Comparison of ENCODE assay signal across 8 cellular contexts in genomic region chr7:30445770-30446169, GRCh38. TPM values are rescaled to one million over a fixed set of nuclear protein-coding genes. Genes with fewer than 3 reads are reported as not detected.
A peak's percentile ranks its signal among the peaks of the same experiment; 100 is the strongest.
DNase-seq lines count a peak whose midpoint lies in the region; ATAC-seq, FAIRE-seq and TF ChIP-seq lines count a peak whose summit lies in the region.

No MANE protein-coding gene starts in this region.

- H3K9ac ChIP-seq in HepG2 (ENCODE audit: insufficient read depth, low read depth, low read length) = no peak overlapping the region

- in situ Hi-C loops in HepG2 (cut with HindIII; ENCODE audit: extremely low pct_ligation_motif_present, low pct_unique_long_range_greater_than_20kb) = no loop called here

- ATAC-seq in GM21360 (IDR thresholded peaks at IDR 0.05; ENCODE audit: unreplicated experiment) (peak; percentile 97), HG03571 (IDR thresholded peaks at IDR 0.05; ENCODE audit: unreplicated experiment) (peak; percentile 99), HepG2 (peak; percentile 97)
- peak; percentile 94 for ATAC-seq in activated naive CD8-positive, alpha-beta T cell treated with anti-CD3 and anti-CD28 coated beads, Interleukin-2, amount 50 U/mL, for 24 hours

- H3K27me3 Mint-ChIP-seq in Caco-2 (ENCODE audit: insufficient read depth, unreplicated experiment) = no peaks in the 10 kb centered on the region
- H3K27me3 Mint-ChIP-seq in activated naive CD8-positive, alpha-beta T cell treated with anti-CD3 and anti-CD28 coated beads, Interleukin-2, amount 50 U/mL, for 24 hours = no peaks in the 10 kb centered on the region

- H3K9me3 Mint-ChIP-seq in Caco-2 (ENCODE audit: unreplicated experiment) = no peaks in the 10 kb centered on the region
- H3K9me3 Mint-ChIP-seq in activated naive CD8-positive, alpha-beta T cell treated with anti-CD3 and anti-CD28 coated beads, Interleukin-2, amount 50 U/mL, for 24 hours = no peaks in the 10 kb centered on the region

- no TSS peak for BruUV-seq in Caco-2 (replicated peaks; lab: Mats Ljungman, UMichigan)
- no TSS peak for BruUV-seq in HepG2 (replicated peaks; lab: Mats Ljungman, UMichigan)

- no peak overlapping the region for H3K4me3 ChIP-seq in Caco-2 (ENCODE audit: low read depth, low read length)
- H3K4me3 ChIP-seq in HepG2 (replicated peaks in 1 of 3; ENCODE audit: insufficient read depth in 1 of 3, low read depth in 2 of 3, low read length in 3 of 3) = no peak overlapping the region

- H3K9me3 ChIP-seq in Caco-2 = no peaks in the 10 kb centered on the region
- no peaks in the 10 kb centered on the region for H3K9me3 ChIP-seq in HepG2 (ENCODE audit: low read length)

- H3K4me1 Mint-ChIP-seq in Caco-2 (ENCODE audit: low read depth, unreplicated experiment) = no peaks in the 10 kb centered on the region
- peaks cover 4% of the 10 kb centered on the region for H3K4me1 Mint-ChIP-seq in activated naive CD8-positive, alpha-beta T cell treated with anti-CD3 and anti-CD28 coated beads, Interleukin-2, amount 50 U/mL, for 24 hours

- H3K27ac Mint-ChIP-seq in Caco-2 (ENCODE audit: unreplicated experiment) = no peak overlapping the region
- H3K27ac Mint-ChIP-seq in activated naive CD8-positive, alpha-beta T cell treated with anti-CD3 and anti-CD28 coated beads, Interleukin-2, amount 50 U/mL, for 24 hours = peak overlapping the region; percentile 27

- H3K36me3 ChIP-seq in Caco-2 (ENCODE audit: control insufficient read depth, insufficient read depth, low read length) = no peaks in the 10 kb centered on the region
- H3K36me3 ChIP-seq in HepG2 (replicated peaks in 1 of 2; ENCODE audit: control insufficient read depth in 1 of 2, insufficient read depth in 2 of 2, low read length in 2 of 2) = no peaks in the 10 kb centered on the region

- WGBS in HepG2 (ENCODE audit: low lambda C conversion rate) = 60% methylated on average over 7 of the region's 7 CpGs

- no peaks in the 10 kb centered on the region for H4K20me1 ChIP-seq in HepG2 (ENCODE audit: insufficient read depth, low read length)

- POLR2A ChIA-PET in Caco-2 (lab: Charles Lee) (no interaction called here), HepG2 (lab: Yijun Ruan, JAX) (no interaction called here)

- TF ChIP-seq EP300 in HepG2 (IDR thresholded peaks at IDR 0.05; ENCODE audit: low read depth in 2 of 2, low read length in 2 of 2) = no peak
- TF ChIP-seq EP300 in HepG2 (CRISPR knock-in tag; IDR thresholded peaks at IDR 0.05; ENCODE audit: borderline replicate concordance) = no peak

- CTCF ChIA-PET in Caco-2 (lab: Charles Lee) = no interaction called here
- CTCF ChIA-PET in HepG2 (lab: Yijun Ruan, JAX; ENCODE audit: low intra/inter-chr PET ratio, low total read pairs) = interaction anchor here (1.2 kb wide), 1 partner anchor 218 kb away, joined by 6 read pairs; no protein-coding TSS in a partner anchor

- DNase-seq in Caco-2 (peak; percentile 32 to 47), SKM-1 (lab: John Stamatoyannopoulos, UW; ENCODE audit: unreplicated experiment) (peak; percentile 95), HepG2 (ENCODE audit: low spot score) (peak; percentile 74), superior temporal gyrus (ENCODE audit: extremely low spot score) (no peak)
- peak; percentile 71 for DNase-seq in activated naive CD8-positive, alpha-beta T cell treated with anti-CD3 and anti-CD28 coated beads, Interleukin-2, amount 50 U/mL, for 24 hours
- DNase-seq in stimulated activated CD8-positive, alpha-beta memory T cell treated with anti-CD3 and anti-CD28 coated beads, Interleukin-4, amount 100 ng/mL, for 4 hours (ENCODE audit: low read depth in 2 of 2, low spot score in 1 of 2) = peak; percentile 29 to 67

- H3K36me3 Mint-ChIP-seq in Caco-2 (ENCODE audit: insufficient read depth, unreplicated experiment) = peaks cover 6% of the 10 kb centered on the region
- peaks cover 11% of the 10 kb centered on the region for H3K36me3 Mint-ChIP-seq in activated naive CD8-positive, alpha-beta T cell treated with anti-CD3 and anti-CD28 coated beads, Interleukin-2, amount 50 U/mL, for 24 hours (ENCODE audit: low read depth)

- peak; percentile 12; the same call in 1 of the 2 replicates for TF ChIP-seq RAD21 in HepG2 (CRISPR knock-in tag; IDR thresholded peaks at IDR 0.05)

- no peak for TF ChIP-seq CTCF in Caco-2 (IDR thresholded peaks at IDR 0.05; ENCODE audit: insufficient read depth in 1 of 2, low read depth in 1 of 2, low read length in 1 of 2, severe bottlenecking in 1 of 2, unreplicated experiment in 1 of 2)
- TF ChIP-seq CTCF in HepG2 (CRISPR knock-in tag; IDR thresholded peaks at IDR 0.05) = peak; percentile 59

- H3K4me3 Mint-ChIP-seq in Caco-2 (ENCODE audit: unreplicated experiment) = no peak overlapping the region
- no peak overlapping the region for H3K4me3 Mint-ChIP-seq in activated naive CD8-positive, alpha-beta T cell treated with anti-CD3 and anti-CD28 coated beads, Interleukin-2, amount 50 U/mL, for 24 hours

- H3K79me2 ChIP-seq in HepG2 (ENCODE audit: insufficient read depth, low read length) = no peaks in the 10 kb centered on the region

- H2AFZ ChIP-seq in HepG2 (ENCODE audit: low read length) = no peak overlapping the region

- no peak overlapping the region for H3K4me2 ChIP-seq in HepG2 (ENCODE audit: low read depth, low read length)

- H3K4me1 ChIP-seq in Caco-2 = no peaks in the 10 kb centered on the region
- H3K4me1 ChIP-seq in HepG2 (ENCODE audit: insufficient read depth, low read length) = no peaks in the 10 kb centered on the region

- no peak overlapping the region for H3K27ac ChIP-seq in HepG2 (ENCODE audit: extremely low read length, insufficient read depth, low read length)

- intact Hi-C loops in Caco-2 (cut with micrococcal nuclease; ENCODE audit: unreplicated experiment) = no loop called here
- intact Hi-C loops in HepG2 (cut with micrococcal nuclease; ENCODE audit: unreplicated experiment) = no loop called here

- H3K27me3 ChIP-seq in Caco-2 (replicated peaks; ENCODE audit: control insufficient read depth, insufficient read depth, low read length) = no peaks in the 10 kb centered on the region
- no peaks in the 10 kb centered on the region for H3K27me3 ChIP-seq in HepG2 (ENCODE audit: control insufficient read depth in 1 of 2, insufficient read depth in 2 of 2, low read length in 2 of 2)

- no peak for TF ChIP-seq POLR2A in HepG2 (IDR thresholded peaks at IDR 0.05; ENCODE audit: insufficient read depth in 1 of 2, low read depth in 2 of 2, low read length in 2 of 2)

- peak; percentile 60 for FAIRE-seq in HepG2 (lab: Jason Lieb, UNC)

TF ChIP-seq in HepG2, 621 proteins besides CTCF, POLR2A, EP300 and RAD21 (continues in another document):
- TF ChIP-seq SMC3 (IDR thresholded peaks at IDR 0.05; ENCODE audit: low read length) (peak; percentile 40), ZZZ3 (CRISPR knock-in tag; IDR thresholded peaks at IDR 0.05; ENCODE audit: borderline replicate concordance) (no peak)

RNA-seq across cellular contexts. Expression of gene NOD1, which starts 32.8 kb away (rescaled TPM):
- 5.4 and 7.0 TPM in 2 replicates for total RNA-seq in Caco-2 (2022)
- total RNA-seq in HepG2 (2016; rRNA removed; fragmentation: Illumina TruSeq; extraction: Trizol) = 2.9 TPM in 2 replicates
- 1.6 and 1.8 TPM in 2 replicates for total RNA-seq in HepG2 (2016; cell fraction: cytosol; rRNA removed; fragmentation: Illumina TruSeq; extraction: Trizol; ENCODE audit: low read depth)
- 2.4 and 2.6 TPM in 2 replicates for total RNA-seq in HepG2 (2016; cell fraction: insoluble cytoplasmic fraction; rRNA removed; fragmentation: Illumina TruSeq; extraction: Trizol)
- total RNA-seq in HepG2 (2016; cell fraction: membrane; rRNA removed; fragmentation: Illumina TruSeq; extraction: Trizol) = 1.7 and 3.3 TPM in 2 replicates
- total RNA-seq in HepG2 (2016; cell fraction: nucleus; rRNA removed; fragmentation: Illumina TruSeq; extraction: Trizol) = 4.8 and 4.9 TPM in 2 replicates
- 1.7 and 1.9 TPM in 2 replicates for polyA plus RNA-seq in HepG2 (2011; rRNA removed)
- 1.1 and 1.4 TPM in 2 replicates for polyA plus RNA-seq in HepG2 (2011; cell fraction: cytosol; rRNA removed)
- polyA plus RNA-seq in HepG2 (2011; cell fraction: nucleus; rRNA removed) = 4.1 and 4.3 TPM in 2 replicates
- polyA plus RNA-seq in HepG2 (2012) = 0.91 and 1.1 TPM in 2 replicates
- polyA plus RNA-seq in HepG2 (2016; cell fraction: cytosol; fragmentation: Illumina TruSeq; extraction: Trizol; ENCODE audit: low read depth) = 0.54 and 0.55 TPM in 2 replicates
- polyA plus RNA-seq in HepG2 (2016; cell fraction: insoluble cytoplasmic fraction; fragmentation: Illumina TruSeq; extraction: Trizol; ENCODE audit: low read depth) = 2.1 and 3.1 TPM in 2 replicates
- polyA plus RNA-seq in HepG2 (2016; cell fraction: membrane; fragmentation: Illumina TruSeq; extraction: Trizol; ENCODE audit: low read depth) = 1.2 TPM in 2 replicates
- polyA plus RNA-seq in HepG2 (2016; cell fraction: nucleus; fragmentation: Illumina TruSeq; extraction: Trizol; ENCODE audit: insufficient read depth, low read depth) = 6.7 and 7.0 TPM in 2 replicates
- 4.2 and 9.5 TPM in 2 replicates for polyA minus RNA-seq in HepG2 (2011; rRNA and poly(A)+ RNA removed; ENCODE audit: low replicate concordance)
- 0.97 and 1.1 TPM in 2 replicates for polyA minus RNA-seq in HepG2 (2011; cell fraction: cytosol; rRNA and poly(A)+ RNA removed)
- 4.5 and 5.7 TPM in 2 replicates for polyA minus RNA-seq in HepG2 (2011; cell fraction: nucleus; rRNA and poly(A)+ RNA removed)

RNA-seq across cellular contexts. Expression of gene GGCT, which starts 58.9 kb away (rescaled TPM):
- total RNA-seq in Caco-2 (2022) = 75.2 and 78.7 TPM in 2 replicates
- total RNA-seq in HepG2 (2016; rRNA removed; fragmentation: Illumina TruSeq; extraction: Trizol) = 78.3 and 100 TPM in 2 replicates
- 39.7 and 45.3 TPM in 2 replicates for total RNA-seq in HepG2 (2016; cell fraction: cytosol; rRNA removed; fragmentation: Illumina TruSeq; extraction: Trizol; ENCODE audit: low read depth)
- 82.1 and 105 TPM in 2 replicates for total RNA-seq in HepG2 (2016; cell fraction: insoluble cytoplasmic fraction; rRNA removed; fragmentation: Illumina TruSeq; extraction: Trizol)
- total RNA-seq in HepG2 (2016; cell fraction: membrane; rRNA removed; fragmentation: Illumina TruSeq; extraction: Trizol) = 67.8 and 73.9 TPM in 2 replicates
- 32.3 and 39.6 TPM in 2 replicates for total RNA-seq in HepG2 (2016; cell fraction: nucleus; rRNA removed; fragmentation: Illumina TruSeq; extraction: Trizol)
- 14.0 and 19.5 TPM in 2 replicates for polyA plus RNA-seq in HepG2 (2011; rRNA removed)
- 11.4 and 15.5 TPM in 2 replicates for polyA plus RNA-seq in HepG2 (2011; cell fraction: cytosol; rRNA removed)
- polyA plus RNA-seq in HepG2 (2011; cell fraction: nucleus; rRNA removed) = 4.5 and 4.6 TPM in 2 replicates
- 24.6 and 36.2 TPM in 2 replicates for polyA plus RNA-seq in HepG2 (2012)
- polyA plus RNA-seq in HepG2 (2016; cell fraction: cytosol; fragmentation: Illumina TruSeq; extraction: Trizol; ENCODE audit: low read depth) = 46.7 and 63.3 TPM in 2 replicates
- 121 TPM in 2 replicates for polyA plus RNA-seq in HepG2 (2016; cell fraction: insoluble cytoplasmic fraction; fragmentation: Illumina TruSeq; extraction: Trizol; ENCODE audit: low read depth)
- 69.8 and 73.0 TPM in 2 replicates for polyA plus RNA-seq in HepG2 (2016; cell fraction: membrane; fragmentation: Illumina TruSeq; extraction: Trizol; ENCODE audit: low read depth)
- polyA plus RNA-seq in HepG2 (2016; cell fraction: nucleus; fragmentation: Illumina TruSeq; extraction: Trizol; ENCODE audit: insufficient read depth, low read depth) = 58.4 and 59.1 TPM in 2 replicates
- polyA minus RNA-seq in HepG2 (2011; rRNA and poly(A)+ RNA removed; ENCODE audit: low replicate concordance) = 8.0 and 33.3 TPM in 2 replicates
- polyA minus RNA-seq in HepG2 (2011; cell fraction: cytosol; rRNA and poly(A)+ RNA removed) = 5.6 and 6.7 TPM in 2 replicates
- polyA minus RNA-seq in HepG2 (2011; cell fraction: nucleus; rRNA and poly(A)+ RNA removed) = 5.8 and 6.7 TPM in 2 replicates
